In genomic region chr1:156128749-156129682, GRCh38 we compare ENCODE assay signal across 8 cellular contexts. TPM values are rescaled to one million over a fixed set of nuclear protein-coding genes. Genes with fewer than 3 reads are reported as not detected.
DNase-seq lines count a peak whose midpoint lies in the region; ATAC-seq and TF ChIP-seq lines count a peak whose summit lies in the region.

No MANE protein-coding gene starts in this region.

- H3K4me1 ChIP-seq in HUES64 (ENCODE audit: insufficient read depth, low read length) = peaks cover 41% of the 10 kb centered on the region
- H3K4me1 ChIP-seq in adrenal gland (replicated peaks in 1 of 2) = peaks cover 61 to 67% of the 10 kb centered on the region in 2 donors
- peaks cover 24% of the 10 kb centered on the region for H3K4me1 ChIP-seq in iPS-15b (ENCODE audit: control insufficient read depth, insufficient read depth, low read length)

- H3K9me3 Mint-ChIP-seq in stimulated activated memory B cell treated with anti-CD40 and anti-IgM and Interleukin-4, amounts not matched to agents 10 μg/mL and 1 μg/mL and 100 μg/mL, for 72 hours = no peaks in the 10 kb centered on the region

- H3K36me3 Mint-ChIP-seq in stimulated activated memory B cell treated with anti-CD40 and anti-IgM and Interleukin-4, amounts not matched to agents 10 μg/mL and 1 μg/mL and 100 μg/mL, for 72 hours = peaks cover 17% of the 10 kb centered on the region

- H3K4me3 ChIP-seq in HUES64 (ENCODE audit: low read length) = no peak overlapping the region
- peak overlapping the region in 1 of 4 donors; percentile 15 for H3K4me3 ChIP-seq in adrenal gland
- H3K4me3 ChIP-seq in iPS-15b (ENCODE audit: low read depth, low read length) = no peak overlapping the region

- H3K27ac ChIP-seq in HUES64 (ENCODE audit: low read depth, low read length) (peak overlapping the region; percentile 90), adrenal gland (peak overlapping the region; percentile 74 to 99 (median 96))

- no peak for TF ChIP-seq CTCF in adrenal gland (IDR thresholded peaks at IDR 0.05)

- H3K36me3 ChIP-seq in HUES64 (ENCODE audit: insufficient read depth, low read length) = peaks cover 18% of the 10 kb centered on the region
- peaks cover 0 to 36% of the 10 kb centered on the region in 2 donors for H3K36me3 ChIP-seq in adrenal gland (replicated peaks in 1 of 2)
- H3K36me3 ChIP-seq in iPS-15b (ENCODE audit: control insufficient read depth, insufficient read depth, low read length) = peaks cover 14% of the 10 kb centered on the region

- intact Hi-C loops in adrenal gland (cut with DNase I) = no loop called here

- peak; percentile 0 to 65 for TF ChIP-seq POLR2A in adrenal gland (IDR thresholded peaks at IDR 0.05)

- peaks cover 62% of the 10 kb centered on the region for H3K4me1 Mint-ChIP-seq in stimulated activated memory B cell treated with anti-CD40 and anti-IgM and Interleukin-4, amounts not matched to agents 10 μg/mL and 1 μg/mL and 100 μg/mL, for 72 hours

- WGBS in HUES64 = 68% methylated on average over 7 of the region's 8 CpGs
- 27 to 31% (median 28%) methylated on average over 8 of the region's 8 CpGs for WGBS in adrenal gland, 4 donors

- H3K9me3 ChIP-seq in HUES64 (ENCODE audit: insufficient read depth, low read depth, low read length) = no peaks in the 10 kb centered on the region
- H3K9me3 ChIP-seq in adrenal gland (replicated peaks in 1 of 3) = no peaks in the 10 kb centered on the region
- no peaks in the 10 kb centered on the region for H3K9me3 ChIP-seq in iPS-15b (ENCODE audit: control insufficient read depth, insufficient read depth, low read length)

- H3K27me3 ChIP-seq in HUES64 (ENCODE audit: insufficient read depth, low read length) = no peaks in the 10 kb centered on the region
- H3K27me3 ChIP-seq in adrenal gland = no peaks in the 10 kb centered on the region
- H3K27me3 ChIP-seq in iPS-15b (ENCODE audit: control insufficient read depth, insufficient read depth, low read length) = no peaks in the 10 kb centered on the region

- peak overlapping the region; percentile 94 for H3K27ac Mint-ChIP-seq in stimulated activated memory B cell treated with anti-CD40 and anti-IgM and Interleukin-4, amounts not matched to agents 10 μg/mL and 1 μg/mL and 100 μg/mL, for 72 hours

- no peak overlapping the region for H3K4me3 Mint-ChIP-seq in stimulated activated memory B cell treated with anti-CD40 and anti-IgM and Interleukin-4, amounts not matched to agents 10 μg/mL and 1 μg/mL and 100 μg/mL, for 72 hours

- no peaks in the 10 kb centered on the region for H3K27me3 Mint-ChIP-seq in stimulated activated memory B cell treated with anti-CD40 and anti-IgM and Interleukin-4, amounts not matched to agents 10 μg/mL and 1 μg/mL and 100 μg/mL, for 72 hours

- H3K9ac ChIP-seq in HUES64 (ENCODE audit: low read depth, low read length) (peak overlapping the region; percentile 67; the same call in 1 of the 2 replicates), iPS-15b (ENCODE audit: low read depth, low read length) (peak overlapping the region; percentile 1)

- ATAC-seq in stimulated activated memory B cell treated with anti-CD40 and anti-IgM and Interleukin-4, amounts not matched to agents 10 μg/mL and 1 μg/mL and 100 μg/mL, for 72 hours = no peak
- ATAC-seq in HG02970 (IDR thresholded peaks at IDR 0.05; ENCODE audit: low FRiP score, unreplicated experiment) (no peak), HG03432 (IDR thresholded peaks at IDR 0.05; ENCODE audit: unreplicated experiment) (no peak)

- DNase-seq in adrenal gland (peak; percentile 67 to 88 (median 77)), middle frontal gyrus (ENCODE audit: extremely low spot score, low spot score) (no peak)
- DNase-seq in stimulated activated CD4-positive, alpha-beta T cell treated with anti-CD3 and anti-CD28 coated beads, Interleukin-12 subunit alpha, Interleukin-12 subunit beta, amount 100 ng/mL, for 4 hours = no peak

RNA-seq across cellular contexts. Expression of gene LMNA, which starts 14.5 kb away (rescaled TPM):
- 30.5 TPM for polyA plus RNA-seq in HUES64 (2013, experiment 1 of 2)
- 31.3 TPM for polyA plus RNA-seq in HUES64 (2013, experiment 2 of 2)
- 100 to 1,000 TPM; 231 to 591 (median 395) TPM for total RNA-seq in adrenal gland
- polyA plus RNA-seq in adrenal gland = 100 to 1,000 TPM; 140 to 458 (median 374) TPM

RNA-seq across cellular contexts. Expression of gene SEMA4A, which starts 24.4 kb away (rescaled TPM):
- 5.7 TPM for polyA plus RNA-seq in HUES64 (2013, experiment 1 of 2)
- 4.9 TPM for polyA plus RNA-seq in HUES64 (2013, experiment 2 of 2)
- total RNA-seq in adrenal gland = 1 to 10 TPM in 6 of 8 donors, under 1 TPM in 2; 0.30 to 4.8 (median 1.6) TPM
- 1 to 10 TPM in 2 of 3 donors, under 1 TPM in 1; 0.93 to 3.1 (median 2.4) TPM for polyA plus RNA-seq in adrenal gland

RNA-seq across cellular contexts. Expression of gene MEX3A, which starts 46.8 kb away (rescaled TPM):
- polyA plus RNA-seq in HUES64 (2013, experiment 1 of 2) = 41.6 TPM
- 47.7 TPM for polyA plus RNA-seq in HUES64 (2013, experiment 2 of 2)
- total RNA-seq in adrenal gland = 1 to 10 TPM in 3 of 8 donors, under 1 TPM in 5; 0.09 to 2.1 (median 0.50) TPM
- under 1 TPM; 0.17 to 0.27 (median 0.24) TPM for polyA plus RNA-seq in adrenal gland

Comparison
In these comparisons a context has a peak if more than half of its experiments do, and no peak if none do; other contexts are left out.
1. DNase-seq: peak in adrenal gland (7 of 7); none in stimulated activated CD4-positive, alpha-beta T cell treated with anti-CD3 and anti-CD28 coated beads, Interleukin-12 subunit alpha, Interleukin-12 subunit beta, amount 100 ng/mL, for 4 hours (single experiment) and middle frontal gyrus (single experiment).